In genomic region chr5:18276939-18277338, GRCh38 we compare ENCODE assay signal across 24 cellular contexts.
A peak's percentile ranks its signal among the peaks of the same experiment; 100 is the strongest.
DNase-seq lines count a peak whose midpoint lies in the region; ATAC-seq and TF ChIP-seq lines count a peak whose summit lies in the region.
"Had no signal": no experiment of that assay in that cellular context is flagged by ENCODE, and none has a peak within 500 bp of the region (broad histone marks: within the 10 kb centered on the region; RNA-seq: fewer than 3 reads in every experiment).

No MANE protein-coding gene starts in this region.

- DNase-seq in NCI-H82 (lab: John Stamatoyannopoulos, UW) (peak; percentile 36), NCI-H82 treated with DMSO at 0.1 percent for 48 hours (lab: John Stamatoyannopoulos, UW; ENCODE audit: unreplicated experiment) (no peak), WERI-Rb-1 (peak; percentile 14), left lobe of liver (ENCODE audit: low spot score) (no peak), retina (peak; percentile 12), HuH-7.5 (ENCODE audit: low spot score) (no peak)
- DNase-seq: 8988T; ACHN; BE2C; C1 segment of cervical spinal cord; CD4-positive, alpha-beta memory T cell; CD4-positive, CD25-positive, alpha-beta regulatory T cell; CD8-positive, alpha-beta memory T cell; COR-L47; DMS 273 treated with DMSO at 0.1 percent for 48 hours; DMS153; DMS53; DMS79; DND-41; EL; GDM1 had no signal

- H3K9me3 ChIP-seq in WERI-Rb-1 (ENCODE audit: severe bottlenecking) = no peaks in the 10 kb centered on the region
- H3K9me3 ChIP-seq: BE2C, BLaER1 had no signal

- peak; percentile 53 for ATAC-seq in left lobe of liver
- no peak for ATAC-seq in GM19023 (IDR thresholded peaks at IDR 0.05; ENCODE audit: unreplicated experiment)
- ATAC-seq: GM12878 had no signal

- H3K4me3 ChIP-seq in WERI-Rb-1 (ENCODE audit: low read depth, low read length) = no peak overlapping the region
- H3K4me3 ChIP-seq: BLaER1, GM12878 had no signal

- H3K27ac ChIP-seq in WERI-Rb-1 = no peak overlapping the region
- H3K27ac ChIP-seq: BLaER1 had no signal

- H3K36me3 ChIP-seq in WERI-Rb-1 = no peaks in the 10 kb centered on the region
- H3K36me3 ChIP-seq: BE2C, BLaER1 had no signal

- H3K27me3 ChIP-seq in WERI-Rb-1 (ENCODE audit: insufficient read depth, low read depth, severe bottlenecking) = no peaks in the 10 kb centered on the region
- H3K27me3 ChIP-seq: BE2C, BLaER1 had no signal

- no peak for TF ChIP-seq CTCF in WERI-Rb-1 (IDR thresholded peaks at IDR 0.05; ENCODE audit: low read depth, low read length)

Comparison
In these comparisons a context has a peak if more than half of its experiments do, and no peak if none do; other contexts are left out.
1. DNase-seq: peak in NCI-H82 (single experiment), WERI-Rb-1 (single experiment) and retina (single experiment); none in NCI-H82 treated with DMSO at 0.1 percent for 48 hours (single experiment), left lobe of liver (single experiment) and HuH-7.5 (single experiment).